26 cellular contexts compared by ENCODE assay signal in genomic region chr3:194659778-194660177, GRCh38.
"Had no signal": no experiment of that assay in that cellular context is flagged by ENCODE, and none has a peak within 500 bp of the region (broad histone marks: within the 10 kb centered on the region; RNA-seq: fewer than 3 reads in every experiment).

No MANE protein-coding gene starts in this region.

- H3K27ac Mint-ChIP-seq: activated B cell treated with CpG ODN at 0.5 μM for 24 hours; activated CD4-positive, alpha-beta memory T cell treated with anti-CD3 and anti-CD28 coated beads, Interleukin-2, amount 10 ng/mL, durations not matched to agents 7 days and 5 days; activated CD4-positive, alpha-beta T cell treated with anti-CD3 and anti-CD28 coated beads, Interleukin-2, amount 10 ng/mL, durations not matched to agents 7 days and 5 days; activated naive CD4-positive, alpha-beta T cell treated with anti-CD3 and anti-CD28 coated beads, Interleukin-2, amount 10 ng/mL, durations not matched to agents 7 days and 5 days; T-helper 17 cell had no signal

- H3K27ac ChIP-seq: breast epithelium had no signal

- H3K4me3 ChIP-seq: breast epithelium, MG63 had no signal

- H3K9me3 Mint-ChIP-seq: activated B cell treated with CpG ODN at 0.5 μM for 24 hours; activated CD4-positive, alpha-beta memory T cell treated with anti-CD3 and anti-CD28 coated beads, Interleukin-2, amount 10 ng/mL, durations not matched to agents 7 days and 5 days; activated CD4-positive, alpha-beta T cell treated with anti-CD3 and anti-CD28 coated beads, Interleukin-2, amount 10 ng/mL, durations not matched to agents 7 days and 5 days; activated naive CD4-positive, alpha-beta T cell treated with anti-CD3 and anti-CD28 coated beads, Interleukin-2, amount 10 ng/mL, durations not matched to agents 7 days and 5 days; activated T-helper 2 cell treated with anti-CD3 and anti-CD28 coated beads, Interferon-gamma antibody, Interleukin-2, Interleukin-4, amounts not matched to agents 10 μg/mL and 5 μg/mL and 100 μg/mL, durations not matched to agents 14 hours and 24 hours and 36 hours had no signal

- H3K27me3 Mint-ChIP-seq: activated B cell treated with CpG ODN at 0.5 μM for 24 hours; activated CD4-positive, alpha-beta memory T cell treated with anti-CD3 and anti-CD28 coated beads, Interleukin-2, amount 10 ng/mL, durations not matched to agents 7 days and 5 days; activated CD4-positive, alpha-beta T cell treated with anti-CD3 and anti-CD28 coated beads, Interleukin-2, amount 10 ng/mL, durations not matched to agents 7 days and 5 days; activated naive CD4-positive, alpha-beta T cell treated with anti-CD3 and anti-CD28 coated beads, Interleukin-2, amount 10 ng/mL, durations not matched to agents 7 days and 5 days; T-helper 17 cell had no signal

- H3K27me3 ChIP-seq: breast epithelium, MG63 had no signal

- H3K4me3 Mint-ChIP-seq: activated B cell treated with CpG ODN at 0.5 μM for 24 hours; activated CD4-positive, alpha-beta memory T cell treated with anti-CD3 and anti-CD28 coated beads, Interleukin-2, amount 10 ng/mL, durations not matched to agents 7 days and 5 days; activated CD4-positive, alpha-beta T cell treated with anti-CD3 and anti-CD28 coated beads, Interleukin-2, amount 10 ng/mL, durations not matched to agents 7 days and 5 days; activated naive CD4-positive, alpha-beta T cell treated with anti-CD3 and anti-CD28 coated beads, Interleukin-2, amount 10 ng/mL, durations not matched to agents 7 days and 5 days; T-helper 17 cell had no signal

- DNase-seq: activated B cell treated with CpG ODN at 0.5 μM for 24 hours; activated CD4-positive, alpha-beta memory T cell treated with anti-CD3 and anti-CD28 coated beads, Interleukin-2, amount 10 ng/mL, durations not matched to agents 7 days and 5 days; activated CD4-positive, alpha-beta T cell treated with anti-CD3 and anti-CD28 coated beads for 1 hour; activated CD4-positive, alpha-beta T cell treated with anti-CD3 and anti-CD28 coated beads, Interleukin-2, amount 10 ng/mL, durations not matched to agents 7 days and 5 days; activated gamma-delta T cell treated with Interleukin-2 at 50 U/mL for 16 hours; activated naive CD4-positive, alpha-beta T cell treated with anti-CD3 and anti-CD28 coated beads, Interleukin-2, amount 10 ng/mL, durations not matched to agents 7 days and 5 days; activated T-cell treated with anti-CD3 and anti-CD28 coated beads for 4 hours; activated T-cell treated with anti-CD3 and anti-CD28 coated beads, Interleukin-2, amount 50 U/mL, for 48 hours; aorta; caudate nucleus; MG63; MV-4-11; NCI-H1092 treated with DMSO at 0.1 percent for 48 hours; NCI-H1417 treated with DMSO at 0.1 percent for 48 hours; NCI-H1694; NCI-H2029; NCI-H2107; NCI-H2171 treated with DMSO at 0.1 percent for 48 hours; NCI-H226; NCI-H526; NCI-H774; SIG-M5; T-helper 17 cell; T-helper 9 cell had no signal

- H3K4me1 ChIP-seq: breast epithelium had no signal

- H3K9me3 ChIP-seq: breast epithelium, MG63 had no signal
